In genomic region chr4:82744284-82744963, GRCh38 we compare ENCODE assay signal across 1 cellular context.
TF ChIP-seq lines count a peak whose summit lies in the region.

No MANE protein-coding gene starts in this region.

TF ChIP-seq in K562, 482 proteins besides CTCF, POLR2A, EP300 and RAD21:
- TF ChIP-seq ZBTB40 (IDR thresholded peaks at IDR 0.05) (no peak), ZBTB40 (CRISPR knock-in tag; IDR thresholded peaks at IDR 0.05) (no peak), SUPT5H (IDR thresholded peaks at IDR 0.05) (no peak), THAP12 (CRISPR knock-in tag; IDR thresholded peaks at IDR 0.05) (no peak), SRSF3 (IDR thresholded peaks at IDR 0.05; ENCODE audit: insufficient read depth, low read length) (no peak), ATF1 (CRISPR knock-in tag; IDR thresholded peaks at IDR 0.05) (no peak), ATF1 (tag; IDR thresholded peaks at IDR 0.05) (no peak), ARHGAP35 (IDR thresholded peaks at IDR 0.05; ENCODE audit: partially characterized antibody) (no peak), CEBPG (CRISPR knock-in tag; IDR thresholded peaks at IDR 0.05) (no peak), CEBPG (tag; conservative IDR thresholded peaks at IDR 0.05 in 1 of 2, IDR thresholded peaks at IDR 0.05 in 1 of 2) (peak; percentile 36 to 80; a peak in 3 of 4 replicates), ZBTB8A (IDR thresholded peaks at IDR 0.05; ENCODE audit: partially characterized antibody) (no peak), CEBPB (tag; IDR thresholded peaks at IDR 0.05) (peak; percentile 67), SMARCB1 (IDR thresholded peaks at IDR 0.05; ENCODE audit: insufficient read length, low read depth) (no peak)
- TF ChIP-seq, protein P1, sequence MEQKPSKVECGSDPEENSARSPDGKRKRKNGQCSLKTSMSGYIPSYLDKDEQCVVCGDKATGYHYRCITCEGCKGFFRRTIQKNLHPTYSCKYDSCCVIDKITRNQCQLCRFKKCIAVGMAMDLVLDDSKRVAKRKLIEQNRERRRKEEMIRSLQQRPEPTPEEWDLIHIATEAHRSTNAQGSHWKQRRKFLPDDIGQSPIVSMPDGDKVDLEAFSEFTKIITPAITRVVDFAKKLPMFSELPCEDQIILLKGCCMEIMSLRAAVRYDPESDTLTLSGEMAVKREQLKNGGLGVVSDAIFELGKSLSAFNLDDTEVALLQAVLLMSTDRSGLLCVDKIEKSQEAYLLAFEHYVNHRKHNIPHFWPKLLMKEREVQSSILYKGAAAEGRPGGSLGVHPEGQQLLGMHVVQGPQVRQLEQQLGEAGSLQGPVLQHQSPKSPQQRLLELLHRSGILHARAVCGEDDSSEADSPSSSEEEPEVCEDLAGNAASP (IDR thresholded peaks at IDR 0.05), result no peak
- TF ChIP-seq, protein P2, sequence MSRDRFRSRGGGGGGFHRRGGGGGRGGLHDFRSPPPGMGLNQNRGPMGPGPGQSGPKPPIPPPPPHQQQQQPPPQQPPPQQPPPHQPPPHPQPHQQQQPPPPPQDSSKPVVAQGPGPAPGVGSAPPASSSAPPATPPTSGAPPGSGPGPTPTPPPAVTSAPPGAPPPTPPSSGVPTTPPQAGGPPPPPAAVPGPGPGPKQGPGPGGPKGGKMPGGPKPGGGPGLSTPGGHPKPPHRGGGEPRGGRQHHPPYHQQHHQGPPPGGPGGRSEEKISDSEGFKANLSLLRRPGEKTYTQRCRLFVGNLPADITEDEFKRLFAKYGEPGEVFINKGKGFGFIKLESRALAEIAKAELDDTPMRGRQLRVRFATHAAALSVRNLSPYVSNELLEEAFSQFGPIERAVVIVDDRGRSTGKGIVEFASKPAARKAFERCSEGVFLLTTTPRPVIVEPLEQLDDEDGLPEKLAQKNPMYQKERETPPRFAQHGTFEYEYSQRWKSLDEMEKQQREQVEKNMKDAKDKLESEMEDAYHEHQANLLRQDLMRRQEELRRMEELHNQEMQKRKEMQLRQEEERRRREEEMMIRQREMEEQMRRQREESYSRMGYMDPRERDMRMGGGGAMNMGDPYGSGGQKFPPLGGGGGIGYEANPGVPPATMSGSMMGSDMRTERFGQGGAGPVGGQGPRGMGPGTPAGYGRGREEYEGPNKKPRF (IDR thresholded peaks at IDR 0.05; ENCODE audit: low read depth, low read length), result no peak
TF ChIP-seq in K562: peak in this region for 2.
